17 cellular contexts compared by ENCODE assay signal in genomic region chr4:149911371-149911770, GRCh38.
DNase-seq lines count a peak whose midpoint lies in the region; ATAC-seq, FAIRE-seq and TF ChIP-seq lines count a peak whose summit lies in the region.
"Had no signal": no experiment of that assay in that cellular context is flagged by ENCODE, and none has a peak within 500 bp of the region (broad histone marks: within the 10 kb centered on the region; RNA-seq: fewer than 3 reads in every experiment).

No MANE protein-coding gene starts in this region.

- DNase-seq in bronchial epithelial cell (ENCODE audit: low read depth), result no peak
- DNase-seq in endothelial cell of umbilical vein (ENCODE audit: low read depth, low spot score), result peak; percentile 16
- DNase-seq in thyroid gland, result peak; percentile 57 to 62
- DNase-seq in activated CD4-positive, alpha-beta T cell treated with anti-CD3 and anti-CD28 coated beads, Interleukin-2, amount 50 U/mL, for 4 hours, result no peak
- DNase-seq in stimulated activated CD8-positive, alpha-beta memory T cell treated with anti-CD3 and anti-CD28 coated beads, Interleukin-4, amount 100 ng/mL, for 48 hours, result no peak
- DNase-seq: AML-193; CD4-positive, alpha-beta T cell; H9 had no signal

- H3K4me3 ChIP-seq in bronchial epithelial cell (ENCODE audit: low read depth, low read length) (no peak overlapping the region), endothelial cell of umbilical vein (replicated peaks in 1 of 3; ENCODE audit: insufficient read depth in 1 of 3, low read depth in 1 of 3, low read length in 3 of 3) (no peak overlapping the region), mucosa of rectum (ENCODE audit: low read length in 2 of 2) (no peak overlapping the region), thyroid gland (replicated peaks in 1 of 3) (no peak overlapping the region)
- H3K4me3 ChIP-seq: A549 had no signal

- H3K4me2 ChIP-seq in endothelial cell of umbilical vein (ENCODE audit: insufficient read depth, low read length), result no peak overlapping the region
- H3K4me2 ChIP-seq: A549 had no signal

- H3K9ac ChIP-seq in endothelial cell of umbilical vein (replicated peaks; ENCODE audit: extremely low read depth, insufficient read depth, low read length), result no peak overlapping the region
- peak overlapping the region in 1 of 2 donors; percentile 24 for H3K9ac ChIP-seq in mucosa of rectum (ENCODE audit: low read depth in 1 of 2, low read length in 2 of 2)

- no peaks in the 10 kb centered on the region for H3K36me3 ChIP-seq in bronchial epithelial cell (ENCODE audit: control insufficient read depth, insufficient read depth, low read length)
- H3K36me3 ChIP-seq in endothelial cell of umbilical vein (ENCODE audit: control insufficient read depth in 2 of 2, extremely low read depth in 1 of 2, insufficient read depth in 2 of 2, low read length in 2 of 2), result no peaks in the 10 kb centered on the region
- H3K36me3 ChIP-seq in mucosa of rectum (ENCODE audit: control insufficient read depth in 2 of 2, insufficient read depth in 2 of 2, low read length in 2 of 2), result no peaks in the 10 kb centered on the region
- H3K36me3 ChIP-seq in thyroid gland, result no peaks in the 10 kb centered on the region

- dilution Hi-C loops in endothelial cell of umbilical vein (cut with MboI; ENCODE audit: extremely low pct_ligation_motif_present, low sequenced_read_pairs), result no loop called here

- WGBS in thyroid gland, 2 donors, result 40 to 46% methylated on average over 4 of the region's 4 CpGs

- CTCF ChIA-PET in endothelial cell of umbilical vein (lab: Charles Lee), result interaction anchor here (1.1 kb wide), 1 partner anchor 298 kb away, joined by 3 read pairs; no protein-coding TSS in a partner anchor

- no peaks in the 10 kb centered on the region for H3K79me2 ChIP-seq in endothelial cell of umbilical vein (ENCODE audit: control insufficient read depth, insufficient read depth, low read length)

- BruUV-seq in endothelial cell of umbilical vein (replicated peaks; lab: Mats Ljungman, UMichigan), result no TSS peak

- H3K27me3 ChIP-seq in bronchial epithelial cell (ENCODE audit: control insufficient read depth, insufficient read depth, low read length) (no peaks in the 10 kb centered on the region), endothelial cell of umbilical vein (ENCODE audit: control insufficient read depth in 2 of 2, insufficient read depth in 2 of 2, low read length in 2 of 2) (no peaks in the 10 kb centered on the region), mucosa of rectum (ENCODE audit: control insufficient read depth in 2 of 2, insufficient read depth in 2 of 2, low read length in 2 of 2) (no peaks in the 10 kb centered on the region), thyroid gland (no peaks in the 10 kb centered on the region)

- TF ChIP-seq POLR2A in endothelial cell of umbilical vein (IDR thresholded peaks at IDR 0.05; ENCODE audit: low read depth, low read length) (no peak), thyroid gland (IDR thresholded peaks at IDR 0.05) (no peak)

- no peak overlapping the region for H2AFZ ChIP-seq in endothelial cell of umbilical vein (ENCODE audit: low read depth, low read length)

- H3K4me1 ChIP-seq in endothelial cell of umbilical vein (ENCODE audit: control insufficient read depth, extremely low read depth, insufficient read depth, low read length), result peaks cover 11% of the 10 kb centered on the region
- peaks cover 6 to 7% of the 10 kb centered on the region in 2 donors for H3K4me1 ChIP-seq in mucosa of rectum (ENCODE audit: control insufficient read depth in 2 of 2, insufficient read depth in 2 of 2, low read length in 2 of 2)
- peaks cover 10 to 19% of the 10 kb centered on the region in 2 donors for H3K4me1 ChIP-seq in thyroid gland

- TF ChIP-seq CTCF in bronchial epithelial cell (IDR thresholded peaks at IDR 0.05; ENCODE audit: insufficient read depth, low read length, severe bottlenecking), result no peak
- no peak for TF ChIP-seq CTCF in endothelial cell of umbilical vein (IDR thresholded peaks at IDR 0.05; ENCODE audit: extremely low read depth in 1 of 2, insufficient read depth in 1 of 2, low read depth in 1 of 2, low read length in 2 of 2)
- no peak for TF ChIP-seq CTCF in thyroid gland (IDR thresholded peaks at IDR 0.05)

- intact Hi-C loops in endothelial cell of umbilical vein (cut with micrococcal nuclease) (loop anchor here (5.0 kb wide), 1 partner anchor 539 kb away; no protein-coding TSS in a partner anchor), thyroid gland (cut with DNase I) (no loop called here)

- no peaks in the 10 kb centered on the region for H3K9me3 ChIP-seq in endothelial cell of umbilical vein (replicated peaks; ENCODE audit: control insufficient read depth, insufficient read depth, low read length)
- no peaks in the 10 kb centered on the region for H3K9me3 ChIP-seq in mucosa of rectum (ENCODE audit: control insufficient read depth in 2 of 2, low read length in 2 of 2)
- H3K9me3 ChIP-seq in thyroid gland, result no peaks in the 10 kb centered on the region
- H3K9me3 ChIP-seq: A549 had no signal

- H4K20me1 ChIP-seq in endothelial cell of umbilical vein (replicated peaks; ENCODE audit: control insufficient read depth, extremely low read depth, insufficient read depth, low read length), result no peaks in the 10 kb centered on the region

- no peak overlapping the region for H3K27ac ChIP-seq in endothelial cell of umbilical vein (ENCODE audit: insufficient read depth, low read depth, low read length)
- peak overlapping the region; percentile 36 to 74 for H3K27ac ChIP-seq in mucosa of rectum (ENCODE audit: low read depth in 2 of 2, low read length in 2 of 2)
- H3K27ac ChIP-seq in thyroid gland, result peak overlapping the region in 1 of 3 donors; percentile 47
- H3K27ac ChIP-seq: A549, C4-2B, HL-60 had no signal

- no peaks in the 10 kb centered on the region for H3K9me1 ChIP-seq in endothelial cell of umbilical vein (replicated peaks; ENCODE audit: control insufficient read depth, extremely low read depth, insufficient read depth, low read length)

- FAIRE-seq in bronchial epithelial cell (lab: Jason Lieb, UNC), result peak; percentile 32
- FAIRE-seq in endothelial cell of umbilical vein (lab: Jason Lieb, UNC), result no peak
- FAIRE-seq: A549, G401.6, GM12891, GM19239, H1 had no signal

- POLR2A ChIA-PET in endothelial cell of umbilical vein (lab: Charles Lee), result no interaction called here

- ATAC-seq in HG03045 (IDR thresholded peaks at IDR 0.05; ENCODE audit: unreplicated experiment), result no peak
- ATAC-seq: A549 had no signal

TF ChIP-seq in endothelial cell of umbilical vein, 7 proteins besides CTCF, POLR2A, EP300 and RAD21:
- TF ChIP-seq JUN (IDR thresholded peaks at IDR 0.05; ENCODE audit: borderline replicate concordance, insufficient read depth, insufficient read length, low read depth) (no peak), EZH2 (IDR thresholded peaks at IDR 0.05; ENCODE audit: borderline replicate concordance, low read depth, low read length, severe bottlenecking) (no peak), POLR2AphosphoS5 (IDR thresholded peaks at IDR 0.05; ENCODE audit: insufficient read depth, low read depth, low read length) (no peak), GATA2 (IDR thresholded peaks at IDR 0.05; ENCODE audit: insufficient read depth, insufficient read length, low read depth, low read length) (no peak), MYC (IDR thresholded peaks at IDR 0.05; ENCODE audit: low read depth, low read length) (no peak), FOS (IDR thresholded peaks at IDR 0.05; ENCODE audit: borderline replicate concordance, insufficient read depth, low read length) (no peak)
- TF ChIP-seq, protein P1, sequence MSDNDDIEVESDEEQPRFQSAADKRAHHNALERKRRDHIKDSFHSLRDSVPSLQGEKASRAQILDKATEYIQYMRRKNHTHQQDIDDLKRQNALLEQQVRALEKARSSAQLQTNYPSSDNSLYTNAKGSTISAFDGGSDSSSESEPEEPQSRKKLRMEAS (IDR thresholded peaks at IDR 0.05; ENCODE audit: insufficient read depth, insufficient read length), result no peak

Comparison
In these comparisons a context has a peak if more than half of its experiments do, and no peak if none do; other contexts are left out.
1. DNase-seq: peak in endothelial cell of umbilical vein (single experiment) and thyroid gland (2 of 2); none in bronchial epithelial cell (single experiment), activated CD4-positive, alpha-beta T cell treated with anti-CD3 and anti-CD28 coated beads, Interleukin-2, amount 50 U/mL, for 4 hours (0 of 2) and stimulated activated CD8-positive, alpha-beta memory T cell treated with anti-CD3 and anti-CD28 coated beads, Interleukin-4, amount 100 ng/mL, for 48 hours (single experiment).